10 cellular contexts compared by ENCODE assay signal in the genomic region with DNA sequence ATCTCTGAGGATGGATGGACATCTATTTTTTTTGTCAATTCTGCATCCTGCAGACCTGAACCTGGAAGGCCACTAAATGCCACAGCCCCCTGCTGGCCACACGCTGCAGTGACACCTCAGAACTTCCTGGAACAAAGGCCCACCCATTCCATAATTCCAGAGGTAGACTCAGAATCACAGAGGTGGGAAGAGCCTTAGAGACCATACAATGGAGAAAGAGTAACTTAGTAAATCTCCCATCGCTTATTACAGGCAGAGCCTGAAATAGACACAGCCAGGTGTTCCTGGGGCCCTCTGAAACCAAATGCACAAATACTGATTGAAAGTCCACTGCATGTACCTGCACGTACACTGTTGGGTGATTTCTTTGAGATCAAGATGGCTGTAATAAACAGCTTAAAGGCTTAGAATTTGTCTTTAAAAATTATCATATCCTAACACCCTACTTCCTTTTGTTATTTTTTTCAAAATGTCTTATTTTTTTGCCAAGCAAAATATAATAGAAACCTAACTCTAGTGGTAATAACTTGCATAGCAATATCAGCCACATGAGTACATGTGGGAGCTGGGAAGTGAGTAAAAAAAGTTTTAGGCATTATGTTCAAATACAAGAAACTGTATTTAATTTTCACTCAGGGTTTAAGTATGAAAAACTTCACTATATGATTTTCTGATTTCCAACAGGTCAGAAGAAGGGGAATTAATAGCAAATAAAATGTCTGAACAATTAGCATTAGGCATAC.
A peak's percentile ranks its signal among the peaks of the same experiment; 100 is the strongest.
DNase-seq lines count a peak whose midpoint lies in the region; ATAC-seq, FAIRE-seq and TF ChIP-seq lines count a peak whose summit lies in the region.
"Had no signal": no experiment of that assay in that cellular context is flagged by ENCODE, and none has a peak within 500 bp of the region (broad histone marks: within the 10 kb centered on the region; RNA-seq: fewer than 3 reads in every experiment).

No MANE protein-coding gene starts in this region.

- H3K4me1 ChIP-seq in fibroblast of lung (ENCODE audit: control insufficient read depth, extremely low read depth, insufficient read depth, low read length) (no peaks in the 10 kb centered on the region), pancreas (no peaks in the 10 kb centered on the region)

- H3K4me1 Mint-ChIP-seq in activated T-helper 17 cell treated with anti-CD3 and anti-CD28 coated beads, Interleukin-2, amount 50 U/mL, for 72 hours: peaks cover 6% of the 10 kb centered on the region

- FAIRE-seq in GM18507 (lab: Jason Lieb, UNC) (peak; percentile 48), pancreas (lab: Jason Lieb, UNC) (no peak)

- no peaks in the 10 kb centered on the region for H3K36me3 ChIP-seq in fibroblast of lung (ENCODE audit: control insufficient read depth, insufficient read depth, low read length)
- no peaks in the 10 kb centered on the region for H3K36me3 ChIP-seq in pancreas

- peak; percentile 75 for TF ChIP-seq CTCF in AG10803 (conservative IDR thresholded peaks at IDR 0.05; ENCODE audit: low read length)
- TF ChIP-seq CTCF in fibroblast of lung (conservative IDR thresholded peaks at IDR 0.05 in 1 of 2, IDR thresholded peaks at IDR 0.05 in 1 of 2; ENCODE audit: low read depth in 1 of 2, low read length in 2 of 2): peak; percentile 71 to 88
- peak; percentile 52 to 74 (median 64) for TF ChIP-seq CTCF in pancreas (IDR thresholded peaks at IDR 0.05)

- H3K4me3 ChIP-seq in AG10803 (ENCODE audit: low read length) (no peak overlapping the region), fibroblast of lung (replicated peaks in 1 of 4; ENCODE audit: control extremely low read depth in 1 of 4, insufficient read depth in 1 of 4, low read depth in 3 of 4, low read length in 4 of 4) (no peak overlapping the region), pancreas (no peak overlapping the region)

- H3K27ac ChIP-seq in fibroblast of lung (ENCODE audit: insufficient read depth, low read length): no peak overlapping the region
- no peak overlapping the region for H3K27ac ChIP-seq in pancreas

- no peaks in the 10 kb centered on the region for H3K27me3 Mint-ChIP-seq in activated T-helper 17 cell treated with anti-CD3 and anti-CD28 coated beads, Interleukin-2, amount 50 U/mL, for 72 hours
- H3K27me3 Mint-ChIP-seq: IgD-negative memory B cell; natural killer cell treated with Interleukin-12 subunit alpha and Interleukin-12 subunit beta and Interleukin-15 and Interleukin-18, amount 100 ng/mL, for 72 hours had no signal

- H2AFZ ChIP-seq in fibroblast of lung (ENCODE audit: low read length): no peak overlapping the region

- peak; percentile 73 for ATAC-seq in HG02884 (IDR thresholded peaks at IDR 0.05; ENCODE audit: unreplicated experiment)
- ATAC-seq in pancreas: peak; percentile 48 to 91 (median 85)
- no peak for ATAC-seq in activated T-helper 17 cell treated with anti-CD3 and anti-CD28 coated beads, Interleukin-2, amount 50 U/mL, for 72 hours (replicated peaks)

- WGBS in pancreas, 2 donors: 52 to 54% methylated on average over 3 of the region's 3 CpGs

- H3K9ac ChIP-seq in fibroblast of lung (ENCODE audit: insufficient read depth, low read length): no peak overlapping the region

- H3K36me3 Mint-ChIP-seq in activated T-helper 17 cell treated with anti-CD3 and anti-CD28 coated beads, Interleukin-2, amount 50 U/mL, for 72 hours (ENCODE audit: low read depth): no peaks in the 10 kb centered on the region
- H3K36me3 Mint-ChIP-seq: natural killer cell treated with Interleukin-12 subunit alpha and Interleukin-12 subunit beta and Interleukin-15 and Interleukin-18, amount 100 ng/mL, for 72 hours had no signal

- no peak overlapping the region for H3K4me2 ChIP-seq in fibroblast of lung (ENCODE audit: extremely low read depth, insufficient read depth, low read length)

- H3K27me3 ChIP-seq in fibroblast of lung (ENCODE audit: control insufficient read depth, insufficient read depth, low read length): no peaks in the 10 kb centered on the region
- H3K27me3 ChIP-seq in pancreas: no peaks in the 10 kb centered on the region

- DNase-seq in AG10803 (ENCODE audit: low read depth): peak; percentile 39
- peak; percentile 22 for DNase-seq in GM18507 (ENCODE audit: extremely low spot score, insufficient read length, low read depth)
- DNase-seq in NCI-H226: peak; percentile 40
- peak; percentile 14 for DNase-seq in activated CD8-positive, alpha-beta memory T cell treated with anti-CD3 and anti-CD28 coated beads for 4 hours (ENCODE audit: low read depth in 2 of 2)
- peak; percentile 34 to 58 for DNase-seq in fibroblast of lung (ENCODE audit: low read depth in 2 of 2)
- DNase-seq in pancreas: peak in 4 of 6 donors; percentile 20 to 78 (median 50)

- no peaks in the 10 kb centered on the region for H3K9me3 Mint-ChIP-seq in activated T-helper 17 cell treated with anti-CD3 and anti-CD28 coated beads, Interleukin-2, amount 50 U/mL, for 72 hours
- H3K9me3 Mint-ChIP-seq: natural killer cell treated with Interleukin-12 subunit alpha and Interleukin-12 subunit beta and Interleukin-15 and Interleukin-18, amount 100 ng/mL, for 72 hours had no signal

- intact Hi-C loops in pancreas (cut with DNase I): loop anchor here in 1 of 3 donors (10.0 kb wide), 1 partner anchor 335 kb away; no protein-coding TSS in a partner anchor

- no peaks in the 10 kb centered on the region for H3K79me2 ChIP-seq in fibroblast of lung (ENCODE audit: control insufficient read depth, insufficient read depth, low read length)

- H4K20me1 ChIP-seq in fibroblast of lung (ENCODE audit: control insufficient read depth, extremely low read depth, insufficient read depth, low read length): no peaks in the 10 kb centered on the region

- H3K4me3 Mint-ChIP-seq in activated T-helper 17 cell treated with anti-CD3 and anti-CD28 coated beads, Interleukin-2, amount 50 U/mL, for 72 hours: no peak overlapping the region
- H3K4me3 Mint-ChIP-seq: IgD-negative memory B cell; natural killer cell treated with Interleukin-12 subunit alpha and Interleukin-12 subunit beta and Interleukin-15 and Interleukin-18, amount 100 ng/mL, for 72 hours had no signal

- H3K27ac Mint-ChIP-seq in activated T-helper 17 cell treated with anti-CD3 and anti-CD28 coated beads, Interleukin-2, amount 50 U/mL, for 72 hours: no peak overlapping the region
- H3K27ac Mint-ChIP-seq: IgD-negative memory B cell; natural killer cell treated with Interleukin-12 subunit alpha and Interleukin-12 subunit beta and Interleukin-15 and Interleukin-18, amount 100 ng/mL, for 72 hours had no signal

- H3K9me3 ChIP-seq in fibroblast of lung (ENCODE audit: control insufficient read depth, insufficient read depth, low read depth, low read length) (no peaks in the 10 kb centered on the region), pancreas (no peaks in the 10 kb centered on the region)
